Comparison of ENCODE assay signal across 1 cellular context in the genomic region with DNA sequence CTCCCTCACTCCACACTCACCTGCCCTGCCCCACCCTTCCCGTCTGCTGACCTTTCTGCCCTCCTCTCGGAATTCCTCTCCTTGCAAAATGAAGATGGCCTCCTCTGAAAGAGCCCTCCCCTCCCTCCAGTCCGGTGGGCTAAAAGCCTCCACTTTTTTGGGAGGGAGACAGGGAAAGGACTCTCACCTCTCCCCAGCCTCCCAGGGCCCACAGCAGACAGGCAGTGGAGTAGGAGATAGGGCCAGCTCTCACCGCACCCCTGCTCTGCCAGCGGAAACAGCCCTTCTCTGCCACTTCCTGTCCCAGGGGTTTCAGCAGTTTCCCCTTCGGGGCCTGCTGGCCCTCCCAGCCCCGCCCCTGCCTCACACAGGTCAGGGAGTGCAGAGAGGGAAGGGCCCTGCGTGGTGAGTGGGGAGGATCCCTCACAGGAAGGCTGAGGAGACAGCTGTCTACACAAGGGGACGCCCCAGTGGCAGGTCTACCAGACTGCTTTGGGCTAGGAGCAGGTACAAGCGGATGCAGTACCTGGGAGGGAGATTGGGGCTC.
TF ChIP-seq lines count a peak whose summit lies in the region.

No MANE protein-coding gene starts in this region.

TF ChIP-seq in K562, 482 proteins besides CTCF, POLR2A, EP300 and RAD21 (continued from another document and continues in another):
- TF ChIP-seq, protein P1, sequence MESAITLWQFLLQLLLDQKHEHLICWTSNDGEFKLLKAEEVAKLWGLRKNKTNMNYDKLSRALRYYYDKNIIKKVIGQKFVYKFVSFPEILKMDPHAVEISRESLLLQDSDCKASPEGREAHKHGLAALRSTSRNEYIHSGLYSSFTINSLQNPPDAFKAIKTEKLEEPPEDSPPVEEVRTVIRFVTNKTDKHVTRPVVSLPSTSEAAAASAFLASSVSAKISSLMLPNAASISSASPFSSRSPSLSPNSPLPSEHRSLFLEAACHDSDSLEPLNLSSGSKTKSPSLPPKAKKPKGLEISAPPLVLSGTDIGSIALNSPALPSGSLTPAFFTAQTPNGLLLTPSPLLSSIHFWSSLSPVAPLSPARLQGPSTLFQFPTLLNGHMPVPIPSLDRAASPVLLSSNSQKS (CRISPR knock-in tag; IDR thresholded peaks at IDR 0.05), result no peak
- no peak for TF ChIP-seq MIER1 (IDR thresholded peaks at IDR 0.05; ENCODE audit: low read depth)
- TF ChIP-seq ARID1B (IDR thresholded peaks at IDR 0.05), result 0 out of 2 replicates have a peak, but pooled peaks have one; percentile 28
- peak; percentile 40 for TF ChIP-seq TAF1 (IDR thresholded peaks at IDR 0.05; ENCODE audit: control insufficient read depth, extremely low read depth, insufficient read depth, low read length, severe bottlenecking)
- no peak for TF ChIP-seq ZNF134 (CRISPR knock-in tag; conservative IDR thresholded peaks at IDR 0.05)
- peak; percentile 23; the same call in 1 of the 2 replicates for TF ChIP-seq SMAD4 (CRISPR knock-in tag; conservative IDR thresholded peaks at IDR 0.05)
- no peak for TF ChIP-seq RBM17 (IDR thresholded peaks at IDR 0.05; ENCODE audit: borderline replicate concordance, low read depth, low read length)
- TF ChIP-seq, protein P2, sequence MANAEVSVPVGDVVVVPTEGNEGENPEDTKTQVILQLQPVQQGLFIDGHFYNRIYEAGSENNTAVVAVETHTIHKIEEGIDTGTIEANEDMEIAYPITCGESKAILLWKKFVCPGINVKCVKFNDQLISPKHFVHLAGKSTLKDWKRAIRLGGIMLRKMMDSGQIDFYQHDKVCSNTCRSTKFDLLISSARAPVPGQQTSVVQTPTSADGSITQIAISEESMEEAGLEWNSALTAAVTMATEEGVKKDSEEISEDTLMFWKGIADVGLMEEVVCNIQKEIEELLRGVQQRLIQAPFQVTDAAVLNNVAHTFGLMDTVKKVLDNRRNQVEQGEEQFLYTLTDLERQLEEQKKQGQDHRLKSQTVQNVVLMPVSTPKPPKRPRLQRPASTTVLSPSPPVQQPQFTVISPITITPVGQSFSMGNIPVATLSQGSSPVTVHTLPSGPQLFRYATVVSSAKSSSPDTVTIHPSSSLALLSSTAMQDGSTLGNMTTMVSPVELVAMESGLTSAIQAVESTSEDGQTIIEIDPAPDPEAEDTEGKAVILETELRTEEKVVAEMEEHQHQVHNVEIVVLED (CRISPR knock-in tag; IDR thresholded peaks at IDR 0.05), result no peak
- TF ChIP-seq, protein P3, sequence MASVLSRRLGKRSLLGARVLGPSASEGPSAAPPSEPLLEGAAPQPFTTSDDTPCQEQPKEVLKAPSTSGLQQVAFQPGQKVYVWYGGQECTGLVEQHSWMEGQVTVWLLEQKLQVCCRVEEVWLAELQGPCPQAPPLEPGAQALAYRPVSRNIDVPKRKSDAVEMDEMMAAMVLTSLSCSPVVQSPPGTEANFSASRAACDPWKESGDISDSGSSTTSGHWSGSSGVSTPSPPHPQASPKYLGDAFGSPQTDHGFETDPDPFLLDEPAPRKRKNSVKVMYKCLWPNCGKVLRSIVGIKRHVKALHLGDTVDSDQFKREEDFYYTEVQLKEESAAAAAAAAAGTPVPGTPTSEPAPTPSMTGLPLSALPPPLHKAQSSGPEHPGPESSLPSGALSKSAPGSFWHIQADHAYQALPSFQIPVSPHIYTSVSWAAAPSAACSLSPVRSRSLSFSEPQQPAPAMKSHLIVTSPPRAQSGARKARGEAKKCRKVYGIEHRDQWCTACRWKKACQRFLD (CRISPR knock-in tag; IDR thresholded peaks at IDR 0.05), result 0 out of 2 replicates have a peak, but pooled peaks have one; percentile 25
- TF ChIP-seq CEBPB (tag; IDR thresholded peaks at IDR 0.05), result no peak
- peak; percentile 46; the same call in 1 of the 2 replicates for TF ChIP-seq CTBP1 (IDR thresholded peaks at IDR 0.05; ENCODE audit: borderline replicate concordance)
- peak; percentile 61; the same call in 1 of the 2 replicates for TF ChIP-seq MAX (CRISPR knock-in tag; IDR thresholded peaks at IDR 0.05)
- TF ChIP-seq BACH1 (tag; IDR thresholded peaks at IDR 0.05), result no peak
- TF ChIP-seq ZNF436 (CRISPR knock-in tag; IDR thresholded peaks at IDR 0.05), result no peak
- TF ChIP-seq, protein P4, sequence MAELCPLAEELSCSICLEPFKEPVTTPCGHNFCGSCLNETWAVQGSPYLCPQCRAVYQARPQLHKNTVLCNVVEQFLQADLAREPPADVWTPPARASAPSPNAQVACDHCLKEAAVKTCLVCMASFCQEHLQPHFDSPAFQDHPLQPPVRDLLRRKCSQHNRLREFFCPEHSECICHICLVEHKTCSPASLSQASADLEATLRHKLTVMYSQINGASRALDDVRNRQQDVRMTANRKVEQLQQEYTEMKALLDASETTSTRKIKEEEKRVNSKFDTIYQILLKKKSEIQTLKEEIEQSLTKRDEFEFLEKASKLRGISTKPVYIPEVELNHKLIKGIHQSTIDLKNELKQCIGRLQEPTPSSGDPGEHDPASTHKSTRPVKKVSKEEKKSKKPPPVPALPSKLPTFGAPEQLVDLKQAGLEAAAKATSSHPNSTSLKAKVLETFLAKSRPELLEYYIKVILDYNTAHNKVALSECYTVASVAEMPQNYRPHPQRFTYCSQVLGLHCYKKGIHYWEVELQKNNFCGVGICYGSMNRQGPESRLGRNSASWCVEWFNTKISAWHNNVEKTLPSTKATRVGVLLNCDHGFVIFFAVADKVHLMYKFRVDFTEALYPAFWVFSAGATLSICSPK (IDR thresholded peaks at IDR 0.05; ENCODE audit: borderline replicate concordance), result no peak
- TF ChIP-seq POLR2AphosphoS5 (IDR thresholded peaks at IDR 0.05; ENCODE audit: control insufficient read depth, insufficient read depth, low read depth, low read length), result peak; percentile 52; the same call in 1 of the 2 replicates
- TF ChIP-seq NR2F6 (CRISPR knock-in tag; IDR thresholded peaks at IDR 0.05), result no peak
- TF ChIP-seq TRIM28 (IDR thresholded peaks at IDR 0.05), result no peak
- TF ChIP-seq, protein P5, sequence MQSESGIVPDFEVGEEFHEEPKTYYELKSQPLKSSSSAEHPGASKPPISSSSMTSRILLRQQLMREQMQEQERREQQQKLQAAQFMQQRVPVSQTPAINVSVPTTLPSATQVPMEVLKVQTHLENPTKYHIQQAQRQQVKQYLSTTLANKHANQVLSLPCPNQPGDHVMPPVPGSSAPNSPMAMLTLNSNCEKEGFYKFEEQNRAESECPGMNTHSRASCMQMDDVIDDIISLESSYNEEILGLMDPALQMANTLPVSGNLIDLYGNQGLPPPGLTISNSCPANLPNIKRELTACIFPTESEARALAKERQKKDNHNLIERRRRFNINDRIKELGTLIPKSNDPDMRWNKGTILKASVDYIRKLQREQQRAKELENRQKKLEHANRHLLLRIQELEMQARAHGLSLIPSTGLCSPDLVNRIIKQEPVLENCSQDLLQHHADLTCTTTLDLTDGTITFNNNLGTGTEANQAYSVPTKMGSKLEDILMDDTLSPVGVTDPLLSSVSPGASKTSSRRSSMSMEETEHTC (IDR thresholded peaks at IDR 0.05), result no peak
- no peak for TF ChIP-seq USF2 (CRISPR knock-in tag; IDR thresholded peaks at IDR 0.05)
- TF ChIP-seq KHSRP (IDR thresholded peaks at IDR 0.05), result no peak
- no peak for TF ChIP-seq HLTF (IDR thresholded peaks at IDR 0.05)
- no peak for TF ChIP-seq HIVEP1 (CRISPR knock-in tag; IDR thresholded peaks at IDR 0.05)
- TF ChIP-seq ZNF232 (CRISPR knock-in tag; IDR thresholded peaks at IDR 0.05), result no peak
- TF ChIP-seq, protein P6, sequence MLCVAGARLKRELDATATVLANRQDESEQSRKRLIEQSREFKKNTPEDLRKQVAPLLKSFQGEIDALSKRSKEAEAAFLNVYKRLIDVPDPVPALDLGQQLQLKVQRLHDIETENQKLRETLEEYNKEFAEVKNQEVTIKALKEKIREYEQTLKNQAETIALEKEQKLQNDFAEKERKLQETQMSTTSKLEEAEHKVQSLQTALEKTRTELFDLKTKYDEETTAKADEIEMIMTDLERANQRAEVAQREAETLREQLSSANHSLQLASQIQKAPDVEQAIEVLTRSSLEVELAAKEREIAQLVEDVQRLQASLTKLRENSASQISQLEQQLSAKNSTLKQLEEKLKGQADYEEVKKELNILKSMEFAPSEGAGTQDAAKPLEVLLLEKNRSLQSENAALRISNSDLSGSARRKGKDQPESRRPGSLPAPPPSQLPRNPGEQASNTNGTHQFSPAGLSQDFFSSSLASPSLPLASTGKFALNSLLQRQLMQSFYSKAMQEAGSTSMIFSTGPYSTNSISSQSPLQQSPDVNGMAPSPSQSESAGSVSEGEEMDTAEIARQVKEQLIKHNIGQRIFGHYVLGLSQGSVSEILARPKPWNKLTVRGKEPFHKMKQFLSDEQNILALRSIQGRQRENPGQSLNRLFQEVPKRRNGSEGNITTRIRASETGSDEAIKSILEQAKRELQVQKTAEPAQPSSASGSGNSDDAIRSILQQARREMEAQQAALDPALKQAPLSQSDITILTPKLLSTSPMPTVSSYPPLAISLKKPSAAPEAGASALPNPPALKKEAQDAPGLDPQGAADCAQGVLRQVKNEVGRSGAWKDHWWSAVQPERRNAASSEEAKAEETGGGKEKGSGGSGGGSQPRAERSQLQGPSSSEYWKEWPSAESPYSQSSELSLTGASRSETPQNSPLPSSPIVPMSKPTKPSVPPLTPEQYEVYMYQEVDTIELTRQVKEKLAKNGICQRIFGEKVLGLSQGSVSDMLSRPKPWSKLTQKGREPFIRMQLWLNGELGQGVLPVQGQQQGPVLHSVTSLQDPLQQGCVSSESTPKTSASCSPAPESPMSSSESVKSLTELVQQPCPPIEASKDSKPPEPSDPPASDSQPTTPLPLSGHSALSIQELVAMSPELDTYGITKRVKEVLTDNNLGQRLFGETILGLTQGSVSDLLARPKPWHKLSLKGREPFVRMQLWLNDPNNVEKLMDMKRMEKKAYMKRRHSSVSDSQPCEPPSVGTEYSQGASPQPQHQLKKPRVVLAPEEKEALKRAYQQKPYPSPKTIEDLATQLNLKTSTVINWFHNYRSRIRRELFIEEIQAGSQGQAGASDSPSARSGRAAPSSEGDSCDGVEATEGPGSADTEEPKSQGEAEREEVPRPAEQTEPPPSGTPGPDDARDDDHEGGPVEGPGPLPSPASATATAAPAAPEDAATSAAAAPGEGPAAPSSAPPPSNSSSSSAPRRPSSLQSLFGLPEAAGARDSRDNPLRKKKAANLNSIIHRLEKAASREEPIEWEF (CRISPR knock-in tag; IDR thresholded peaks at IDR 0.05), result no peak
- no peak for TF ChIP-seq LARP7 (IDR thresholded peaks at IDR 0.05)
- TF ChIP-seq FOXK2 (conservative IDR thresholded peaks at IDR 0.05 in 1 of 2, IDR thresholded peaks at IDR 0.05 in 1 of 2; ENCODE audit: low read depth in 2 of 2), result no peak
- TF ChIP-seq TAF9B (IDR thresholded peaks at IDR 0.05; ENCODE audit: partially characterized antibody), result no peak
- TF ChIP-seq, protein P7, sequence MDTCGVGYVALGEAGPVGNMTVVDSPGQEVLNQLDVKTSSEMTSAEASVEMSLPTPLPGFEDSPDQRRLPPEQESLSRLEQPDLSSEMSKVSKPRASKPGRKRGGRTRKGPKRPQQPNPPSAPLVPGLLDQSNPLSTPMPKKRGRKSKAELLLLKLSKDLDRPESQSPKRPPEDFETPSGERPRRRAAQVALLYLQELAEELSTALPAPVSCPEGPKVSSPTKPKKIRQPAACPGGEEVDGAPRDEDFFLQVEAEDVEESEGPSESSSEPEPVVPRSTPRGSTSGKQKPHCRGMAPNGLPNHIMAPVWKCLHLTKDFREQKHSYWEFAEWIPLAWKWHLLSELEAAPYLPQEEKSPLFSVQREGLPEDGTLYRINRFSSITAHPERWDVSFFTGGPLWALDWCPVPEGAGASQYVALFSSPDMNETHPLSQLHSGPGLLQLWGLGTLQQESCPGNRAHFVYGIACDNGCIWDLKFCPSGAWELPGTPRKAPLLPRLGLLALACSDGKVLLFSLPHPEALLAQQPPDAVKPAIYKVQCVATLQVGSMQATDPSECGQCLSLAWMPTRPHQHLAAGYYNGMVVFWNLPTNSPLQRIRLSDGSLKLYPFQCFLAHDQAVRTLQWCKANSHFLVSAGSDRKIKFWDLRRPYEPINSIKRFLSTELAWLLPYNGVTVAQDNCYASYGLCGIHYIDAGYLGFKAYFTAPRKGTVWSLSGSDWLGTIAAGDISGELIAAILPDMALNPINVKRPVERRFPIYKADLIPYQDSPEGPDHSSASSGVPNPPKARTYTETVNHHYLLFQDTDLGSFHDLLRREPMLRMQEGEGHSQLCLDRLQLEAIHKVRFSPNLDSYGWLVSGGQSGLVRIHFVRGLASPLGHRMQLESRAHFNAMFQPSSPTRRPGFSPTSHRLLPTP (IDR thresholded peaks at IDR 0.05; ENCODE audit: borderline replicate concordance, extremely low read depth, insufficient read length), result no peak
- TF ChIP-seq RBFOX2 (IDR thresholded peaks at IDR 0.05; ENCODE audit: low read depth, low read length), result peak; percentile 47
- no peak for TF ChIP-seq ZNF707 (CRISPR knock-in tag; conservative IDR thresholded peaks at IDR 0.05)
- no peak for TF ChIP-seq ATF4 (CRISPR knock-in tag; IDR thresholded peaks at IDR 0.05)
- TF ChIP-seq PML (IDR thresholded peaks at IDR 0.05; ENCODE audit: low read length), result no peak
- TF ChIP-seq PKNOX1 (IDR thresholded peaks at IDR 0.05), result peak; percentile 22; the same call in 1 of the 2 replicates
- TF ChIP-seq PHB (CRISPR knock-in tag; IDR thresholded peaks at IDR 0.05), result no peak
- TF ChIP-seq TBL1XR1 (IDR thresholded peaks at IDR 0.05; ENCODE audit: low read length in 2 of 2), result no peak
- TF ChIP-seq ZNF24 (IDR thresholded peaks at IDR 0.05), result no peak
- TF ChIP-seq HDAC6 (IDR thresholded peaks at IDR 0.05; ENCODE audit: low read depth, low read length), result no peak
- TF ChIP-seq SAFB (IDR thresholded peaks at IDR 0.05; ENCODE audit: borderline replicate concordance, low read depth, low read length), result no peak
